8 cellular contexts compared by ENCODE assay signal in the genomic region with DNA sequence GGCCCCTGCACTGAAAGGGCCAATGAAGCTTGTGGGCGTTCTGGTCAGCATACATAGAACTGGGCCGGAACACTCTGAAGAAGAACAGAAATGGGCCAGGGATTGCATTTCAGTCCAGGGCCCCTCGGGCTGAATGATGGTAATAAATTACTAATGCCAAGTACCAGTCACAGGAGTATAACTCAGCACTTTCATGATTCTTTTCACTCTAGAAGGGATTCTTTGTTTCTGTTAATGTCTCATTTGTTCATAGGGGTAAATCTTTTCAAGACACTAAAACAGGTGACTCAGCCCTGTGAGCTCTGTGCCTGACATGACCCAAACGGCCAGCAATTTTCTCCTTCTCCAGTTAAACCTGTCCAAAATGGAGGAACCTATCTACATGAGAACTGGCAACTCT. TPM values are rescaled to one million over a fixed set of nuclear protein-coding genes. Genes with fewer than 3 reads are reported as not detected.
"Had no signal": no experiment of that assay in that cellular context is flagged by ENCODE, and none has a peak within 500 bp of the region (broad histone marks: within the 10 kb centered on the region; RNA-seq: fewer than 3 reads in every experiment).

No MANE protein-coding gene starts in this region.

RNA-seq across cellular contexts. Expression of a gene that starts 15.7 kb away (rescaled TPM):
- total RNA-seq: MCF 10A, NCI-H460, OCI-LY7, PC-9, Right ventricle myocardium inferior, RPMI7951, SJCRH30 had no signal
- polyA plus RNA-seq: SK-N-SH had no signal
